ENCODE assay signal across 26 cellular contexts in the genomic region with DNA sequence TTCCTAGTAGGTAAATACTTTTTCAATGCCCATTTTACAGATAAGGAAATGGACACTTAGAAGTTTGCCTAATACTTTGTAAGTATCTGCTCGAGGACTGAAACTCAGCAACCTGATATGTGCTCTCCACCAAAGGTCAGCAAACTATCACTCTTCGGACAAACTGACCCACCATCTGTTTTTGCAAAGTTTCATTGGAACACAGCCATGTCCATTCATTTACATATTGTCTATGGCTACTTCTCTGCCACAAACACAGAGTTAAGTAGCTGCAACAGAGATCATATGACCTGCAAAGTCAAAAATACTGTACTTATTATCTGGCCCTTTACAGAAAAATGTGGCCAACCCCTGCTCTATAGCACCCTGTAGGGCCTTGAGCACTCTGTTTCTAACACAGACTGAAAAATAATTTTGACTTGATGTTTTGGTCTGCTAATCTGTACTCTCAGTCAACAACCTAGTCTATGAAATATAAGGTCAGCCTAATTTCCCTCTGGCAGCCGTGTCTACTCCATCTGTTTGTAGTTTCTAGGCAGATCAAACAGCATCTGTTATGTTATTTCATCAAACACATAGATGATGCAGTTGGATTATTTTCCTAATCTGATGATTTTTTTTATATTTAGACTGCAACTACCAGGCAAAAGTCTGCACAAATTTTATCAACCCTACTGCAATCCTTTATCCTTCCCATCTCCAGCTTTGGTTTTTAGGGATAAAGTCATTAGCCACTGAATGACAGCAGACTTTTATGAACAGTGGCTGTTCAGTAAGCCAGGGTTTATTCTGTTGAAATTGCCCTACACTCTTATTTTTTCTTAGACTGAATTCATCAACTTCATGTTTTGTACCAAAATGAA. TPM values are rescaled to one million over a fixed set of nuclear protein-coding genes. Genes with fewer than 3 reads are reported as not detected.
DNase-seq lines count a peak whose midpoint lies in the region; ATAC-seq and TF ChIP-seq lines count a peak whose summit lies in the region.
"Had no signal": no experiment of that assay in that cellular context is flagged by ENCODE, and none has a peak within 500 bp of the region (broad histone marks: within the 10 kb centered on the region; RNA-seq: fewer than 3 reads in every experiment).

No MANE protein-coding gene starts in this region.

- no peaks in the 10 kb centered on the region for H3K9me2 ChIP-seq in Loucy (replicated peaks; ENCODE audit: low read depth, low read length)

- no peak for TF ChIP-seq CTCF in Loucy (conservative IDR thresholded peaks at IDR 0.05; ENCODE audit: low read length)

- H3K36me3 ChIP-seq in Loucy (ENCODE audit: insufficient read depth, low read length): no peaks in the 10 kb centered on the region
- H3K36me3 ChIP-seq: breast epithelium, esophagus squamous epithelium had no signal

- ATAC-seq in HG03039 (IDR thresholded peaks at IDR 0.05; ENCODE audit: unreplicated experiment): no peak
- ATAC-seq: activated CD4-positive, alpha-beta T cell treated with anti-CD3 and anti-CD28 coated beads for 36 hours; activated T-cell treated with anti-CD3 and anti-CD28 coated beads, Interleukin-2, amount 50 U/mL, for 72 hours; CD8-positive, alpha-beta T cell; GM23338 had no signal

- H3F3A ChIP-seq in Loucy (ENCODE audit: low read depth): peaks cover 26% of the 10 kb centered on the region

- H3K9ac ChIP-seq in Loucy (ENCODE audit: low read depth, low read length, poor library complexity, severe bottlenecking): peak overlapping the region; percentile 89

- no peak overlapping the region for H2AFZ ChIP-seq in Loucy (ENCODE audit: low read length)

- H3K4me3 ChIP-seq in Loucy (ENCODE audit: low read length, poor library complexity, severe bottlenecking): peak overlapping the region; percentile 67
- H3K4me3 ChIP-seq: breast epithelium, esophagus squamous epithelium, GM23338 had no signal

- peaks cover 69% of the 10 kb centered on the region for H3K4me1 ChIP-seq in Loucy (ENCODE audit: insufficient read depth, low read length, poor library complexity, severe bottlenecking)
- H3K4me1 ChIP-seq: breast epithelium, esophagus squamous epithelium had no signal

- no peaks in the 10 kb centered on the region for H3K27me3 ChIP-seq in Loucy (ENCODE audit: insufficient read depth, low read length, poor library complexity, severe bottlenecking)
- H3K27me3 ChIP-seq: breast epithelium had no signal

- DNase-seq in Ammon's horn (ENCODE audit: low spot score) (peak; percentile 25), RPMI7951 (ENCODE audit: low read depth) (peak; percentile 80), fibroblast of peridontal ligament (ENCODE audit: extremely low read depth) (peak; percentile 68), NCI-H2227 (lab: John Stamatoyannopoulos, UW; ENCODE audit: unreplicated experiment) (no peak), dedifferentiated amniotic fluid mesenchymal stem cell (ENCODE audit: extremely low spot score) (no peak), KG1 (lab: John Stamatoyannopoulos, UW) (no peak)
- DNase-seq: activated CD4-positive, alpha-beta T cell treated with anti-CD3 and anti-CD28 coated beads for 36 hours; activated naive CD4-positive, alpha-beta T cell treated with Interleukin-2 at 50 U/mL for 16 hours; activated T-cell treated with anti-CD3 and anti-CD28 coated beads, Interleukin-2, amount 50 U/mL, for 72 hours; AML-193; CD8-positive, alpha-beta T cell; cortex of kidney; DMS53; endodermal cell; esophagus squamous epithelium; GF-D8; naive B cell; NCI-H2107; NCI-H526; nucleus accumbens; retina; T-helper 2 cell had no signal

- H3K9me3 ChIP-seq in Loucy (ENCODE audit: insufficient read depth, low read depth, low read length): no peaks in the 10 kb centered on the region
- H3K9me3 ChIP-seq: breast epithelium, esophagus squamous epithelium had no signal

- H3K79me2 ChIP-seq in Loucy (ENCODE audit: insufficient read depth, low read length): peaks cover 30% of the 10 kb centered on the region; the same call in 1 of the 2 replicates

- no peaks in the 10 kb centered on the region for H4K20me1 ChIP-seq in Loucy (ENCODE audit: insufficient read depth, low read length, poor library complexity, severe bottlenecking)

- peak overlapping the region; percentile 86 for H3K4me2 ChIP-seq in Loucy (ENCODE audit: low read depth, low read length, poor library complexity, severe bottlenecking)
- H3K4me2 ChIP-seq: GM23338 had no signal

RNA-seq across cellular contexts. Expression of gene BEND6, which starts 41.4 kb away (rescaled TPM):
- 21.6 and 24.6 TPM in 2 replicates for total RNA-seq in RPMI7951 (2014; rRNA removed; shearing (Covaris generic))
- total RNA-seq: activated CD4-positive, alpha-beta T cell treated with anti-CD3 and anti-CD28 coated beads for 36 hours; CD8-positive, alpha-beta T cell had no signal

Comparison
In these comparisons a context has a peak if more than half of its experiments do, and no peak if none do; other contexts are left out.
1. DNase-seq: peak in Ammon's horn (single experiment), RPMI7951 (single experiment) and fibroblast of peridontal ligament (single experiment); none in NCI-H2227 (single experiment), dedifferentiated amniotic fluid mesenchymal stem cell (single experiment) and KG1 (single experiment).